Comparison of ENCODE assay signal across 24 cellular contexts in genomic region chr11:86790867-86791849, GRCh38. TPM values are rescaled to one million over a fixed set of nuclear protein-coding genes. Genes with fewer than 3 reads are reported as not detected.
DNase-seq lines count a peak whose midpoint lies in the region; ATAC-seq, FAIRE-seq and TF ChIP-seq lines count a peak whose summit lies in the region.
"Had no signal": no experiment of that assay in that cellular context is flagged by ENCODE, and none has a peak within 500 bp of the region (broad histone marks: within the 10 kb centered on the region; RNA-seq: fewer than 3 reads in every experiment).

No MANE protein-coding gene starts in this region.

- H3K27me3 ChIP-seq in GM23338 (ENCODE audit: insufficient read depth), result no peaks in the 10 kb centered on the region
- H3K27me3 ChIP-seq in astrocyte (ENCODE audit: insufficient read depth, low read length), result no peaks in the 10 kb centered on the region
- no peaks in the 10 kb centered on the region for H3K27me3 ChIP-seq in neuronal stem cell (ENCODE audit: control insufficient read depth in 3 of 3, insufficient read depth in 3 of 3, low read depth in 1 of 3, low read length in 3 of 3)
- peaks cover 9% of the 10 kb centered on the region for H3K27me3 ChIP-seq in HAP-1 (ENCODE audit: low read depth)
- H3K27me3 ChIP-seq: ascending aorta, right atrium auricular region, testis had no signal

- H2AFZ ChIP-seq in GM23338, result 0 out of 2 replicates have a peak overlapping the region, but pooled peaks have one; percentile 74
- no peak overlapping the region for H2AFZ ChIP-seq in astrocyte (ENCODE audit: low read depth, low read length)
- H2AFZ ChIP-seq in neuronal stem cell (ENCODE audit: low read length), result peak overlapping the region; percentile 44

- no peaks in the 10 kb centered on the region for H3K9me2 ChIP-seq in GM23338 (ENCODE audit: insufficient read depth)

- H3K14ac ChIP-seq in neuronal stem cell (ENCODE audit: low read length), result no peak overlapping the region

- H3F3A ChIP-seq in GM23338 (replicated peaks; ENCODE audit: low read depth), result no peaks in the 10 kb centered on the region

- H2BK15ac ChIP-seq in neuronal stem cell (ENCODE audit: low read length), result peak overlapping the region; percentile 60

- H3K36me3 ChIP-seq in GM23338 (ENCODE audit: insufficient read depth) (no peaks in the 10 kb centered on the region), astrocyte (ENCODE audit: insufficient read depth, low read length) (no peaks in the 10 kb centered on the region), neuronal stem cell (replicated peaks in 1 of 2; ENCODE audit: control insufficient read depth in 2 of 2, insufficient read depth in 2 of 2, low read length in 2 of 2) (no peaks in the 10 kb centered on the region), HAP-1 (replicated peaks) (no peaks in the 10 kb centered on the region)
- H3K36me3 ChIP-seq: ascending aorta, right atrium auricular region had no signal

- H3K4me1 Mint-ChIP-seq in GM23338 (no peaks in the 10 kb centered on the region), astrocyte (ENCODE audit: low read depth, unreplicated experiment) (peaks cover 17% of the 10 kb centered on the region)
- H3K4me1 Mint-ChIP-seq: activated B cell treated with CpG ODN at 0.5 μM for 24 hours; CD14-positive monocyte; central memory CD8-positive, alpha-beta T cell had no signal

- H3K27ac ChIP-seq in C4-2B, result peak overlapping the region; percentile 66
- H3K27ac ChIP-seq in GM23338 (ENCODE audit: low read depth), result no peak overlapping the region
- no peak overlapping the region for H3K27ac ChIP-seq in astrocyte (ENCODE audit: low read depth, low read length)
- H3K27ac ChIP-seq in neuronal stem cell (replicated peaks; ENCODE audit: low read length), result no peak overlapping the region
- H3K27ac ChIP-seq: ascending aorta, right atrium auricular region, testis had no signal

- no peak overlapping the region for H3K4me2 ChIP-seq in GM23338
- H3K4me2 ChIP-seq in astrocyte (ENCODE audit: low read length), result no peak overlapping the region
- no peak overlapping the region for H3K4me2 ChIP-seq in neuronal stem cell (ENCODE audit: insufficient read depth, low read length, poor library complexity, severe bottlenecking)

- no peak for DNase-seq in GM23338 (ENCODE audit: low spot score)
- no peak for DNase-seq in astrocyte (ENCODE audit: low read depth)
- no peak for DNase-seq in neuronal stem cell (ENCODE audit: low spot score)
- DNase-seq in HAP-1 (ENCODE audit: low spot score in 2 of 2), result no peak
- DNase-seq in germinal center (ENCODE audit: low spot score), result no peak
- DNase-seq: activated B cell treated with CpG ODN at 0.5 μM for 24 hours; activated CD4-positive, alpha-beta T cell treated with anti-CD3 and anti-CD28 coated beads, Interleukin-2, amount 50 U/mL, for 4 hours; activated CD8-positive, alpha-beta memory T cell treated with anti-CD3 and anti-CD28 coated beads, Interleukin-2, amount 50 U/mL, for 4 hours; dermis blood vessel endothelial cell; NCI-H1436; stimulated activated CD4-positive, alpha-beta T cell treated with anti-CD3 and anti-CD28 coated beads, Interleukin-4, amount 100 ng/mL, for 1 hour; stimulated activated naive CD4-positive, alpha-beta T cell; T-helper 9 cell; testis had no signal

- no peaks in the 10 kb centered on the region for H3K9me3 Mint-ChIP-seq in GM23338
- no peaks in the 10 kb centered on the region for H3K9me3 Mint-ChIP-seq in astrocyte (ENCODE audit: unreplicated experiment)
- H3K9me3 Mint-ChIP-seq: activated B cell treated with CpG ODN at 0.5 μM for 24 hours; activated naive CD4-positive, alpha-beta T cell treated with anti-CD3 and anti-CD28 coated beads, Interleukin-2, amount 50 U/mL, for 72 hours; CD14-positive monocyte; central memory CD8-positive, alpha-beta T cell had no signal

- H3K18ac ChIP-seq in neuronal stem cell (ENCODE audit: low read length), result peak overlapping the region; percentile 49

- H2AK5ac ChIP-seq in neuronal stem cell (ENCODE audit: low read depth, low read length), result no peak overlapping the region

- H3K27ac Mint-ChIP-seq in GM23338 (no peak overlapping the region), astrocyte (ENCODE audit: unreplicated experiment) (peak overlapping the region; percentile 47)
- H3K27ac Mint-ChIP-seq: activated B cell treated with CpG ODN at 0.5 μM for 24 hours; activated naive CD4-positive, alpha-beta T cell treated with anti-CD3 and anti-CD28 coated beads, Interleukin-2, amount 50 U/mL, for 72 hours; CD14-positive monocyte had no signal

- H3K9ac ChIP-seq in astrocyte (ENCODE audit: low read length) (no peak overlapping the region), neuronal stem cell (ENCODE audit: low read depth, low read length, poor library complexity) (no peak overlapping the region)

- H3K36me3 Mint-ChIP-seq in GM23338 (ENCODE audit: low read depth), result no peaks in the 10 kb centered on the region
- no peaks in the 10 kb centered on the region for H3K36me3 Mint-ChIP-seq in astrocyte (ENCODE audit: low read depth, unreplicated experiment)
- H3K36me3 Mint-ChIP-seq: activated naive CD4-positive, alpha-beta T cell treated with anti-CD3 and anti-CD28 coated beads, Interleukin-2, amount 50 U/mL, for 72 hours; CD14-positive monocyte had no signal

- no peak overlapping the region for H3K23ac ChIP-seq in neuronal stem cell (ENCODE audit: low read depth, low read length, poor library complexity)

- H2BK120ac ChIP-seq in neuronal stem cell (ENCODE audit: low read depth, low read length), result no peak overlapping the region

- H3K27me3 Mint-ChIP-seq in GM23338 (ENCODE audit: insufficient read depth, low read depth, poor library complexity), result no peaks in the 10 kb centered on the region
- no peaks in the 10 kb centered on the region for H3K27me3 Mint-ChIP-seq in astrocyte (ENCODE audit: low read depth, unreplicated experiment)

- H2BK5ac ChIP-seq in neuronal stem cell (ENCODE audit: low read length), result no peak overlapping the region

- H3K79me1 ChIP-seq in neuronal stem cell (ENCODE audit: low read depth, low read length), result no peaks in the 10 kb centered on the region

- no peak overlapping the region for H4K91ac ChIP-seq in neuronal stem cell (ENCODE audit: low read depth, low read length, poor library complexity)

- H3K79me2 ChIP-seq in GM23338 (replicated peaks; ENCODE audit: insufficient read depth), result no peaks in the 10 kb centered on the region
- no peaks in the 10 kb centered on the region for H3K79me2 ChIP-seq in astrocyte (ENCODE audit: insufficient read depth, low read length)

- in situ Hi-C loops in HAP-1 (cut with MboI; ENCODE audit: low sequenced_read_pairs), result no loop called here

- H4K8ac ChIP-seq in neuronal stem cell (ENCODE audit: low read depth, low read length), result no peak overlapping the region

- no peak for ATAC-seq in GM23338
- no peak for ATAC-seq in GM19395 (IDR thresholded peaks at IDR 0.05; ENCODE audit: unreplicated experiment)
- ATAC-seq: activated naive CD4-positive, alpha-beta T cell treated with anti-CD3 and anti-CD28 coated beads, Interleukin-2, amount 50 U/mL, for 72 hours had no signal

- H4K20me1 ChIP-seq in GM23338 (replicated peaks; ENCODE audit: insufficient read depth), result no peaks in the 10 kb centered on the region
- no peaks in the 10 kb centered on the region for H4K20me1 ChIP-seq in astrocyte (ENCODE audit: insufficient read depth, low read length)

- TF ChIP-seq CTCF in C4-2B (conservative IDR thresholded peaks at IDR 0.05) (no peak), GM23338 (conservative IDR thresholded peaks at IDR 0.05; ENCODE audit: low read depth in 2 of 2) (no peak), astrocyte (IDR thresholded peaks at IDR 0.05; ENCODE audit: insufficient read depth, low read depth, low read length) (no peak)

- no peak overlapping the region for H3K4ac ChIP-seq in neuronal stem cell (ENCODE audit: low read length)

- no peaks in the 10 kb centered on the region for H3K4me1 ChIP-seq in GM23338 (ENCODE audit: insufficient read depth)
- no peaks in the 10 kb centered on the region for H3K4me1 ChIP-seq in astrocyte (ENCODE audit: insufficient read depth, low read length)
- peaks cover 7 to 9% of the 10 kb centered on the region in 2 donors for H3K4me1 ChIP-seq in neuronal stem cell (ENCODE audit: control insufficient read depth in 2 of 2, insufficient read depth in 1 of 2, low read depth in 1 of 2, low read length in 2 of 2)
- no peaks in the 10 kb centered on the region; the same call in 1 of the 2 replicates for H3K4me1 ChIP-seq in HAP-1
- H3K4me1 ChIP-seq: ascending aorta, right atrium auricular region had no signal

- no peaks in the 10 kb centered on the region for H3K9me3 ChIP-seq in astrocyte (ENCODE audit: insufficient read depth, low read depth, low read length)
- H3K9me3 ChIP-seq in neuronal stem cell (replicated peaks in 1 of 2; ENCODE audit: control insufficient read depth in 2 of 2, insufficient read depth in 1 of 2, low read depth in 1 of 2, low read length in 2 of 2), result no peaks in the 10 kb centered on the region
- no peaks in the 10 kb centered on the region for H3K9me3 ChIP-seq in HAP-1
- H3K9me3 ChIP-seq: ascending aorta, right atrium auricular region, testis had no signal

- H3K4me3 ChIP-seq in GM23338, result no peak overlapping the region
- H3K4me3 ChIP-seq in astrocyte (ENCODE audit: insufficient read depth, low read depth, low read length), result no peak overlapping the region
- no peak overlapping the region for H3K4me3 ChIP-seq in neuronal stem cell (ENCODE audit: low read length in 2 of 2)
- H3K4me3 ChIP-seq in HAP-1, result no peak overlapping the region
- H3K4me3 ChIP-seq: ascending aorta, lung, right atrium auricular region, testis had no signal

- FAIRE-seq in astrocyte (lab: Jason Lieb, UNC), result no peak
- FAIRE-seq: D721Med, GM19239 had no signal

- no peak overlapping the region for H3K4me3 Mint-ChIP-seq in GM23338
- H3K4me3 Mint-ChIP-seq in astrocyte (ENCODE audit: unreplicated experiment), result no peak overlapping the region
- H3K4me3 Mint-ChIP-seq: activated B cell treated with CpG ODN at 0.5 μM for 24 hours; CD14-positive monocyte; central memory CD8-positive, alpha-beta T cell had no signal

- no CpG with 5 or more reads among the region's 5 CpGs for WGBS in neuronal stem cell (ENCODE audit: extremely low coverage in 2 of 2, insufficient read length in 2 of 2, insufficient replicate concordance in 1 of 2), 2 donors

- no peak overlapping the region for H2BK12ac ChIP-seq in neuronal stem cell (ENCODE audit: low read length)

TF ChIP-seq in GM23338, 12 proteins besides CTCF, POLR2A, EP300 and RAD21 (continues in another document):
- no peak for TF ChIP-seq POLR2AphosphoS5 (IDR thresholded peaks at IDR 0.05; ENCODE audit: low read depth)
- TF ChIP-seq ZNF331 (CRISPR knock-in tag; IDR thresholded peaks at IDR 0.05; ENCODE audit: low read depth), result no peak

RNA-seq across cellular contexts. Expression of gene PRSS23, which starts 9.2 kb away (rescaled TPM):
- total RNA-seq in GM23338 (2014; rRNA removed; shearing (Covaris generic)), result 4.7 and 9.6 TPM in 2 replicates
- polyA plus RNA-seq in GM23338 (2016; fragmentation: Nextera tagmentation; extraction: Ambion mirVana), result 2.1 and 3.9 TPM in 2 replicates
- 680 and 717 TPM in 2 replicates for total RNA-seq in astrocyte
- 287 TPM for polyA plus RNA-seq in neuronal stem cell (2013, experiment 1 of 2)
- 281 TPM for polyA plus RNA-seq in neuronal stem cell (2013, experiment 2 of 2)
- total RNA-seq: activated B cell treated with CpG ODN at 0.5 μM for 24 hours had no signal

Comparison
In these comparisons a context has a peak if more than half of its experiments do, and no peak if none do; other contexts are left out.
1. RNA of gene PRSS23, which starts 9.2 kb away (total RNA-seq): 680 to 717 TPM in astrocyte; 4.7 to 9.6 TPM in GM23338; every median in the first group is over 10 times any median in the second.